10 cellular contexts compared by ENCODE assay signal in the genomic region with DNA sequence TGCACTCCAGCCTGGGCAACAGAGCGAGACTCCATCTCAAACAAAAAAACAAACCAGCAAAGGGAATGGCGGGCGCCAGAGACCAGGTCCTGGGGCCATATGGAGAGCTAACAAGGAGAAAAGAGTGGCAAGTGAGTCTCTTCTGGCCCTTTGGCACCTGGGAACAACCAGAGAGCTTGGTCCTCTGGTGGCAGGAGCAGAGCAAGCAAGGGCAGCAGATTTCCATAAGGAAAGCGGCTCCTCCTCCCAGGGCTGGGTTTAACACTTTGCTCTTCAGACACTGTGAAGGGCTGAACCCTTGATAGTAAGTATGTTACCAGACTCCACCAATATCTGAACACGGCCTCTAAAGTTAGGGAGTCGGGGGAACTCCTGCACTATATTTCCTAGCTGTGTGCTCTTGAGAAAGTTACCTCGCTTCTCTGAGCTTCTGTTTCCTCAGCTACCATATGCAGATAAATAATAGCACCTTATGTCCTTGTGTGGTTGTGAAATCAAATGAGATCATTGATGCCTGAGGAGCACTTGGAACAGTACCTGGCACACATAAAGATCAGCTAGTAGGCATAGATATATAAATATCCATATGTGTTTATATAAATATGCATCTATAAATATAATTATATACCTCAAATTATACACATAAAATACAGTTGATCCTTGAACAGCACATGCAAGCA. TPM values are rescaled to one million over a fixed set of nuclear protein-coding genes. Genes with fewer than 3 reads are reported as not detected.
A peak's percentile ranks its signal among the peaks of the same experiment; 100 is the strongest.
DNase-seq lines count a peak whose midpoint lies in the region; ATAC-seq and TF ChIP-seq lines count a peak whose summit lies in the region.
"Had no signal": no experiment of that assay in that cellular context is flagged by ENCODE, and none has a peak within 500 bp of the region (broad histone marks: within the 10 kb centered on the region; RNA-seq: fewer than 3 reads in every experiment).

No MANE protein-coding gene starts in this region.

- H3K9me3 ChIP-seq in stomach = no peaks in the 10 kb centered on the region

- no peak for ATAC-seq in activated CD4-positive, alpha-beta T cell treated with anti-CD3 and anti-CD28 coated beads for 36 hours

- no peaks in the 10 kb centered on the region for H3K9me3 Mint-ChIP-seq in activated CD4-positive, alpha-beta T cell treated with anti-CD3 and anti-CD28 coated beads for 36 hours (ENCODE audit: low read depth)
- H3K9me3 Mint-ChIP-seq: activated naive CD8-positive, alpha-beta T cell treated with anti-CD3 and anti-CD28 coated beads, Interleukin-2, amount 10 ng/mL, durations not matched to agents 7 days and 5 days; mesothelial cell of epicardium; stimulated activated naive CD8-positive, alpha-beta T cell treated with anti-CD3 and anti-CD28 coated beads, Interleukin-15, Interleukin-2, amounts not matched to agents 100 ng/mL and 50 ng/mL, for 24 hours had no signal

- DNase-seq in H4 (ENCODE audit: low spot score) = peak; percentile 46
- peak; percentile 73 for DNase-seq in SW480 (ENCODE audit: low spot score)
- peak; percentile 47 for DNase-seq in hepatic stellate cell (ENCODE audit: low spot score)
- DNase-seq in stomach = no peak
- DNase-seq in ecto neural progenitor cell (ENCODE audit: low spot score) = no peak
- DNase-seq in NCI-H187 treated with DMSO at 0.1 percent for 48 hours (lab: John Stamatoyannopoulos, UW) = no peak
- no peak for DNase-seq in activated CD4-positive, alpha-beta T cell treated with anti-CD3 and anti-CD28 coated beads for 36 hours
- DNase-seq: activated naive CD8-positive, alpha-beta T cell treated with anti-CD3 and anti-CD28 coated beads, Interleukin-2, amount 10 ng/mL, durations not matched to agents 7 days and 5 days had no signal

- no peak for TF ChIP-seq POLR2A in stomach (IDR thresholded peaks at IDR 0.05)

- no peak overlapping the region for H3K4me3 Mint-ChIP-seq in activated CD4-positive, alpha-beta T cell treated with anti-CD3 and anti-CD28 coated beads for 36 hours

- TF ChIP-seq CTCF in stomach (IDR thresholded peaks at IDR 0.05) = peak in 1 of 7 experiments; percentile 15

- H3K36me3 ChIP-seq in stomach = no peaks in the 10 kb centered on the region

- no peak overlapping the region for H3K27ac Mint-ChIP-seq in activated CD4-positive, alpha-beta T cell treated with anti-CD3 and anti-CD28 coated beads for 36 hours
- H3K27ac Mint-ChIP-seq: activated naive CD8-positive, alpha-beta T cell treated with anti-CD3 and anti-CD28 coated beads, Interleukin-2, amount 10 ng/mL, durations not matched to agents 7 days and 5 days had no signal

- H3K4me1 Mint-ChIP-seq in activated CD4-positive, alpha-beta T cell treated with anti-CD3 and anti-CD28 coated beads for 36 hours = peaks cover 18% of the 10 kb centered on the region
- H3K4me1 Mint-ChIP-seq: activated naive CD8-positive, alpha-beta T cell treated with anti-CD3 and anti-CD28 coated beads, Interleukin-2, amount 10 ng/mL, durations not matched to agents 7 days and 5 days had no signal

- intact Hi-C loops in stomach (cut with DNase I; ENCODE audit: low total_unique reads) = no loop called here
- intact Hi-C loops in activated CD4-positive, alpha-beta T cell treated with anti-CD3 and anti-CD28 coated beads for 36 hours (cut with DNase I, micrococcal nuclease) = no loop called here

- H3K27ac ChIP-seq in stomach = peak overlapping the region in 4 of 5 donors; percentile 91 to 96 (median 94)

- H3K36me3 Mint-ChIP-seq in activated CD4-positive, alpha-beta T cell treated with anti-CD3 and anti-CD28 coated beads for 36 hours (ENCODE audit: low read depth) = no peaks in the 10 kb centered on the region
- H3K36me3 Mint-ChIP-seq: activated naive CD8-positive, alpha-beta T cell treated with anti-CD3 and anti-CD28 coated beads, Interleukin-2, amount 10 ng/mL, durations not matched to agents 7 days and 5 days; mesothelial cell of epicardium had no signal

- no peak overlapping the region for H3K4me3 ChIP-seq in stomach

- H3K27me3 Mint-ChIP-seq in activated CD4-positive, alpha-beta T cell treated with anti-CD3 and anti-CD28 coated beads for 36 hours = peaks cover 9% of the 10 kb centered on the region

- TF ChIP-seq EP300 in stomach (IDR thresholded peaks at IDR 0.05) = no peak

- no peaks in the 10 kb centered on the region for H3K27me3 ChIP-seq in stomach

- POLR2A ChIA-PET in activated CD4-positive, alpha-beta T cell treated with anti-CD3 and anti-CD28 coated beads for 36 hours (lab: Charles Lee) = no interaction called here

- 60 to 68% (median 66%) methylated on average over 7 of the region's 7 CpGs for WGBS in stomach, 5 donors

- CTCF ChIA-PET in activated CD4-positive, alpha-beta T cell treated with anti-CD3 and anti-CD28 coated beads for 36 hours (lab: Charles Lee) = interaction anchor here (0.7 to 9.3 kb wide), 7 partner anchors 9 to 289 kb away, joined by 3 to 127 read pairs (median 4); no protein-coding TSS in a partner anchor

- peaks cover 40 to 65% (median 47%) of the 10 kb centered on the region in 4 donors for H3K4me1 ChIP-seq in stomach

RNA-seq across cellular contexts. Expression of a gene that starts 33.4 kb away (rescaled TPM):
- total RNA-seq in H4 (2014; rRNA removed; shearing (Covaris generic)) = 0.10 TPM in 1 of 2 replicates, not detected in the other
- 100 to 1,000 TPM in 1 of 5 donors, 10 to 100 TPM in 3, 1 to 10 TPM in 1; 6.4 to 101 (median 16.2) TPM for total RNA-seq in stomach
- 10 to 100 TPM in 2 of 3 donors, 1 to 10 TPM in 1; 5.9 to 32.3 (median 27.0) TPM for polyA plus RNA-seq in stomach
- total RNA-seq in activated CD4-positive, alpha-beta T cell treated with anti-CD3 and anti-CD28 coated beads for 36 hours = not detected
- total RNA-seq: activated naive CD8-positive, alpha-beta T cell treated with anti-CD3 and anti-CD28 coated beads, Interleukin-2, amount 10 ng/mL, durations not matched to agents 7 days and 5 days had no signal

Comparison
In these comparisons a context has a peak if more than half of its experiments do, and no peak if none do; other contexts are left out.
1. DNase-seq: peak in H4 (single experiment), SW480 (single experiment) and hepatic stellate cell (single experiment); none in stomach (single experiment), ecto neural progenitor cell (single experiment), NCI-H187 treated with DMSO at 0.1 percent for 48 hours (single experiment) and activated CD4-positive, alpha-beta T cell treated with anti-CD3 and anti-CD28 coated beads for 36 hours (single experiment).